9 cellular contexts compared by ENCODE assay signal in the genomic region with DNA sequence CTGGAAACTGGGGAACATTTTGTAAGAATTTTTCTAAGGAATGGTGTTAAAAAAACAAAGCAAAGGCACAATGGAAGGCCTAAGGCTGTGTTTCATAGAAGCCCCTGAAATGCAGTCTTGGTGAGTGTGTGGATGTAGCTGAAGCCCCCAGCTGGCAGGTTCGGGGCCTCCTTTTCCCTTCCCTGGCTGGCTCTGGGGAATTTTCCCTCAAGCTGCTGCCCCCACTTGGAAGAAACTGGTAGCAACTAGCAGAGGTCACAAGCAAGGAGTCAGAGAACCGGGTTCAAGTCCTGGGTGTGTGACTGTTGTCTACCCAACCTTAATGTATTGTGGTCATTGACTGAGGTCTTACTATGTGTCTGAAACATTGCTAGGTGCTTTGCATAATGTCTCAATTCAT.
A peak's percentile ranks its signal among the peaks of the same experiment; 100 is the strongest.
DNase-seq lines count a peak whose midpoint lies in the region; ATAC-seq and TF ChIP-seq lines count a peak whose summit lies in the region.
"Had no signal": no experiment of that assay in that cellular context is flagged by ENCODE, and none has a peak within 500 bp of the region (broad histone marks: within the 10 kb centered on the region; RNA-seq: fewer than 3 reads in every experiment).

No MANE protein-coding gene starts in this region.

- TF ChIP-seq CTCF in AG09319 (IDR thresholded peaks at IDR 0.05; ENCODE audit: low read depth, low read length), result 0 out of 2 replicates have a peak, but pooled peaks have one; percentile 1
- peak in 2 of 56 donors; percentile 11 to 20 for TF ChIP-seq CTCF in dorsolateral prefrontal cortex (IDR thresholded peaks at IDR 0.05 in 54 of 56, conservative IDR thresholded peaks at IDR 0.05 in 2 of 56; ENCODE audit: low read depth in 1 of 56, partially characterized antibody in 56 of 56)
- no peak for TF ChIP-seq CTCF in omental fat pad (IDR thresholded peaks at IDR 0.05)

- peak; percentile 42 for TF ChIP-seq RAD21 in Ishikawa (IDR thresholded peaks at IDR 0.05; ENCODE audit: low read depth)

- no peak for DNase-seq in AG09319 (ENCODE audit: extremely low read depth, low read depth)
- DNase-seq in dorsolateral prefrontal cortex, result no peak
- DNase-seq in NCI-H2029 treated with DMSO at 0.1 percent for 48 hours (lab: John Stamatoyannopoulos, UW), result no peak
- no peak for DNase-seq in NCI-H1436 treated with DMSO at 0.1 percent for 48 hours (lab: John Stamatoyannopoulos, UW)
- no peak for DNase-seq in omental fat pad (ENCODE audit: low spot score)
- no peak for DNase-seq in stimulated activated CD8-positive, alpha-beta memory T cell treated with anti-CD3 and anti-CD28 coated beads, Interleukin-4, amount 100 ng/mL, for 48 hours
- DNase-seq: erythroblast had no signal

- no peaks in the 10 kb centered on the region for H3K36me3 ChIP-seq in muscle layer of duodenum (ENCODE audit: control insufficient read depth in 1 of 2, insufficient read depth in 2 of 2, low read length in 2 of 2)

- intact Hi-C loops in dorsolateral prefrontal cortex (cut with DNase I), result no loop called here

- H3K9me3 ChIP-seq in muscle layer of duodenum (ENCODE audit: control insufficient read depth in 1 of 2, low read length in 2 of 2), result no peaks in the 10 kb centered on the region

- H3K4me3 ChIP-seq in dorsolateral prefrontal cortex (no peak overlapping the region), muscle layer of duodenum (ENCODE audit: low read depth in 1 of 2, low read length in 2 of 2) (no peak overlapping the region)

- TF ChIP-seq EP300 in Ishikawa (IDR thresholded peaks at IDR 0.05; ENCODE audit: borderline replicate concordance), result no peak

- H3K27ac ChIP-seq in dorsolateral prefrontal cortex (peak overlapping the region in 38 of 59 donors; percentile 0 to 80 (median 52)), muscle layer of duodenum (ENCODE audit: low read length) (peak overlapping the region; percentile 54)

- H3K27me3 ChIP-seq in dorsolateral prefrontal cortex, result no peaks in the 10 kb centered on the region
- H3K27me3 ChIP-seq in muscle layer of duodenum (ENCODE audit: low read depth, low read length), result no peaks in the 10 kb centered on the region

- no peaks in the 10 kb centered on the region for H3K4me1 ChIP-seq in muscle layer of duodenum (ENCODE audit: control insufficient read depth in 1 of 2, insufficient read depth in 2 of 2, low read length in 2 of 2)

- ATAC-seq in omental fat pad (ENCODE audit: low FRiP score), result no peak

TF ChIP-seq in Ishikawa, 13 proteins besides CTCF, POLR2A, EP300 and RAD21:
- TF ChIP-seq FOXM1 (IDR thresholded peaks at IDR 0.05; ENCODE audit: borderline replicate concordance, low read depth) (no peak), YY1 (IDR thresholded peaks at IDR 0.05; ENCODE audit: low read depth) (no peak), TCF12 (IDR thresholded peaks at IDR 0.05; ENCODE audit: low read depth) (no peak), ZBTB7A (IDR thresholded peaks at IDR 0.05; ENCODE audit: low read depth) (no peak), TAF1 (IDR thresholded peaks at IDR 0.05; ENCODE audit: low read depth) (no peak), NFIC (IDR thresholded peaks at IDR 0.05) (no peak), CEBPB (IDR thresholded peaks at IDR 0.05) (no peak), EGR1 (IDR thresholded peaks at IDR 0.05) (no peak)
- TF ChIP-seq, protein P1, sequence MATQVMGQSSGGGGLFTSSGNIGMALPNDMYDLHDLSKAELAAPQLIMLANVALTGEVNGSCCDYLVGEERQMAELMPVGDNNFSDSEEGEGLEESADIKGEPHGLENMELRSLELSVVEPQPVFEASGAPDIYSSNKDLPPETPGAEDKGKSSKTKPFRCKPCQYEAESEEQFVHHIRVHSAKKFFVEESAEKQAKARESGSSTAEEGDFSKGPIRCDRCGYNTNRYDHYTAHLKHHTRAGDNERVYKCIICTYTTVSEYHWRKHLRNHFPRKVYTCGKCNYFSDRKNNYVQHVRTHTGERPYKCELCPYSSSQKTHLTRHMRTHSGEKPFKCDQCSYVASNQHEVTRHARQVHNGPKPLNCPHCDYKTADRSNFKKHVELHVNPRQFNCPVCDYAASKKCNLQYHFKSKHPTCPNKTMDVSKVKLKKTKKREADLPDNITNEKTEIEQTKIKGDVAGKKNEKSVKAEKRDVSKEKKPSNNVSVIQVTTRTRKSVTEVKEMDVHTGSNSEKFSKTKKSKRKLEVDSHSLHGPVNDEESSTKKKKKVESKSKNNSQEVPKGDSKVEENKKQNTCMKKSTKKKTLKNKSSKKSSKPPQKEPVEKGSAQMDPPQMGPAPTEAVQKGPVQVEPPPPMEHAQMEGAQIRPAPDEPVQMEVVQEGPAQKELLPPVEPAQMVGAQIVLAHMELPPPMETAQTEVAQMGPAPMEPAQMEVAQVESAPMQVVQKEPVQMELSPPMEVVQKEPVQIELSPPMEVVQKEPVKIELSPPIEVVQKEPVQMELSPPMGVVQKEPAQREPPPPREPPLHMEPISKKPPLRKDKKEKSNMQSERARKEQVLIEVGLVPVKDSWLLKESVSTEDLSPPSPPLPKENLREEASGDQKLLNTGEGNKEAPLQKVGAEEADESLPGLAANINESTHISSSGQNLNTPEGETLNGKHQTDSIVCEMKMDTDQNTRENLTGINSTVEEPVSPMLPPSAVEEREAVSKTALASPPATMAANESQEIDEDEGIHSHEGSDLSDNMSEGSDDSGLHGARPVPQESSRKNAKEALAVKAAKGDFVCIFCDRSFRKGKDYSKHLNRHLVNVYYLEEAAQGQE (IDR thresholded peaks at IDR 0.05; ENCODE audit: low read depth), result no peak
- TF ChIP-seq, protein P2, sequence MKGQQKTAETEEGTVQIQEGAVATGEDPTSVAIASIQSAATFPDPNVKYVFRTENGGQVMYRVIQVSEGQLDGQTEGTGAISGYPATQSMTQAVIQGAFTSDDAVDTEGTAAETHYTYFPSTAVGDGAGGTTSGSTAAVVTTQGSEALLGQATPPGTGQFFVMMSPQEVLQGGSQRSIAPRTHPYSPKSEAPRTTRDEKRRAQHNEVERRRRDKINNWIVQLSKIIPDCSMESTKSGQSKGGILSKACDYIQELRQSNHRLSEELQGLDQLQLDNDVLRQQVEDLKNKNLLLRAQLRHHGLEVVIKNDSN (IDR thresholded peaks at IDR 0.05), result no peak
TF ChIP-seq in Ishikawa: peak in this region for 0.
